Comparison of ENCODE assay signal across 18 cellular contexts in genomic region chr15:55247766-55248427, GRCh38. TPM values are rescaled to one million over a fixed set of nuclear protein-coding genes. Genes with fewer than 3 reads are reported as not detected.
DNase-seq lines count a peak whose midpoint lies in the region; ATAC-seq lines count a peak whose summit lies in the region.
"Had no signal": no experiment of that assay in that cellular context is flagged by ENCODE, and none has a peak within 500 bp of the region (broad histone marks: within the 10 kb centered on the region; RNA-seq: fewer than 3 reads in every experiment).

No MANE protein-coding gene starts in this region.

- peaks cover 78 to 96% (median 92%) of the 10 kb centered on the region in 3 donors for H3K4me1 Mint-ChIP-seq in CD8-positive, alpha-beta memory T cell
- peaks cover 78% of the 10 kb centered on the region for H3K4me1 Mint-ChIP-seq in activated CD4-positive, alpha-beta memory T cell treated with anti-CD3 and anti-CD28 coated beads, Interleukin-2, amount 10 ng/mL, durations not matched to agents 7 days and 5 days

- no peaks in the 10 kb centered on the region for H3K9me3 ChIP-seq in CD8-positive, alpha-beta memory T cell (ENCODE audit: low read length)
- no peaks in the 10 kb centered on the region for H3K9me3 ChIP-seq in mesenchymal stem cell (ENCODE audit: control insufficient read depth, low read length)
- H3K9me3 ChIP-seq: adrenal gland had no signal

- no peak overlapping the region for H4K91ac ChIP-seq in mesenchymal stem cell (ENCODE audit: low read length)

- H3K4me3 ChIP-seq in CD8-positive, alpha-beta memory T cell (ENCODE audit: low read length): no peak overlapping the region
- no peak overlapping the region for H3K4me3 ChIP-seq in mesenchymal stem cell (ENCODE audit: insufficient read depth in 1 of 2, low read depth in 1 of 2, low read length in 2 of 2)
- H3K4me3 ChIP-seq: adrenal gland had no signal

- POLR2A ChIA-PET in CD8-positive, alpha-beta memory T cell (lab: Charles Lee): interaction anchor here (2.3 kb wide), 1 partner anchor 19 kb away, joined by 5 read pairs; no protein-coding TSS in a partner anchor
- POLR2A ChIA-PET in activated CD4-positive, alpha-beta memory T cell treated with anti-CD3 and anti-CD28 coated beads, Interleukin-2, amount 10 ng/mL, durations not matched to agents 7 days and 5 days (lab: Charles Lee): interaction anchor here (1.3 to 2.0 kb wide), 4 partner anchors 9 to 34 kb away, joined by 4 to 6 read pairs (median 6); no protein-coding TSS in a partner anchor

- peaks cover 3 to 36% (median 12%) of the 10 kb centered on the region in 3 donors for H3K36me3 Mint-ChIP-seq in CD8-positive, alpha-beta memory T cell
- peaks cover 55% of the 10 kb centered on the region for H3K36me3 Mint-ChIP-seq in activated CD4-positive, alpha-beta memory T cell treated with anti-CD3 and anti-CD28 coated beads, Interleukin-2, amount 10 ng/mL, durations not matched to agents 7 days and 5 days (ENCODE audit: low read depth)

- H3K9ac ChIP-seq in mesenchymal stem cell (ENCODE audit: low read length): no peak overlapping the region

- H3K9me3 Mint-ChIP-seq in CD8-positive, alpha-beta memory T cell: no peaks in the 10 kb centered on the region
- H3K9me3 Mint-ChIP-seq in activated CD4-positive, alpha-beta memory T cell treated with anti-CD3 and anti-CD28 coated beads, Interleukin-2, amount 10 ng/mL, durations not matched to agents 7 days and 5 days: no peaks in the 10 kb centered on the region

- H3K27me3 ChIP-seq in CD8-positive, alpha-beta memory T cell (ENCODE audit: insufficient read depth, low read length, poor library complexity, severe bottlenecking): no peaks in the 10 kb centered on the region
- H3K27me3 ChIP-seq in mesenchymal stem cell (ENCODE audit: control insufficient read depth in 1 of 2, insufficient read depth in 1 of 2, low read length in 2 of 2): no peaks in the 10 kb centered on the region
- H3K27me3 ChIP-seq: adrenal gland had no signal

- no peak overlapping the region for H2BK5ac ChIP-seq in mesenchymal stem cell (ENCODE audit: low read depth, low read length, poor library complexity, severe bottlenecking)

- no peak overlapping the region for H3K23ac ChIP-seq in mesenchymal stem cell (ENCODE audit: low read length in 2 of 2)

- H3K4ac ChIP-seq in mesenchymal stem cell (ENCODE audit: low read depth in 1 of 2, low read length in 2 of 2): no peak overlapping the region

- H2BK15ac ChIP-seq in mesenchymal stem cell (ENCODE audit: low read depth, poor library complexity, severe bottlenecking): no peak overlapping the region

- no peak overlapping the region for H3K4me2 ChIP-seq in mesenchymal stem cell (ENCODE audit: low read length, poor library complexity, severe bottlenecking)

- no peak overlapping the region for H2AFZ ChIP-seq in mesenchymal stem cell (ENCODE audit: low read depth, low read length)

- no peak for ATAC-seq in HG03095 (IDR thresholded peaks at IDR 0.05; ENCODE audit: unreplicated experiment)
- no peak for ATAC-seq in HG03442 (IDR thresholded peaks at IDR 0.05; ENCODE audit: unreplicated experiment)

- H3K27ac ChIP-seq in CD8-positive, alpha-beta memory T cell (ENCODE audit: low read depth, low read length): no peak overlapping the region
- H3K27ac ChIP-seq in mesenchymal stem cell (ENCODE audit: low read length, poor library complexity, severe bottlenecking): no peak overlapping the region
- H3K27ac ChIP-seq: 22Rv1, WERI-Rb-1 had no signal

- peak overlapping the region in 1 of 2 experiments; percentile 27 for H3K18ac ChIP-seq in mesenchymal stem cell (ENCODE audit: low read depth in 1 of 2, low read length in 2 of 2)

- peaks cover 48% of the 10 kb centered on the region for H3K4me1 ChIP-seq in CD8-positive, alpha-beta memory T cell (ENCODE audit: insufficient read depth, low read length)
- H3K4me1 ChIP-seq in mesenchymal stem cell (ENCODE audit: control insufficient read depth, insufficient read depth, low read depth, low read length): no peaks in the 10 kb centered on the region

- CTCF ChIA-PET in CD8-positive, alpha-beta memory T cell (lab: Charles Lee): interaction anchor here (1.3 kb wide), 1 partner anchor 19 kb away, joined by 3 read pairs; no protein-coding TSS in a partner anchor
- CTCF ChIA-PET in activated CD4-positive, alpha-beta memory T cell treated with anti-CD3 and anti-CD28 coated beads, Interleukin-2, amount 10 ng/mL, durations not matched to agents 7 days and 5 days (lab: Charles Lee): interaction anchor here (1.5 kb wide), 1 partner anchor 12 kb away, joined by 3 read pairs; no protein-coding TSS in a partner anchor

- H2BK12ac ChIP-seq in mesenchymal stem cell (ENCODE audit: low read length in 2 of 2): no peak overlapping the region

- no peak overlapping the region for H3K14ac ChIP-seq in mesenchymal stem cell (ENCODE audit: low read length in 2 of 2)

- peaks cover 19% of the 10 kb centered on the region for H3K79me1 ChIP-seq in mesenchymal stem cell (replicated peaks; ENCODE audit: low read length, poor library complexity, severe bottlenecking)

- H2AK5ac ChIP-seq in mesenchymal stem cell (ENCODE audit: low read length, severe bottlenecking): no peak overlapping the region

- H3K4me3 Mint-ChIP-seq in CD8-positive, alpha-beta memory T cell: peak overlapping the region; percentile 29 to 89 (median 60)
- H3K4me3 Mint-ChIP-seq in activated CD4-positive, alpha-beta memory T cell treated with anti-CD3 and anti-CD28 coated beads, Interleukin-2, amount 10 ng/mL, durations not matched to agents 7 days and 5 days: no peak overlapping the region

- H2BK120ac ChIP-seq in mesenchymal stem cell (ENCODE audit: low read depth, low read length): no peak overlapping the region

- H3K27me3 Mint-ChIP-seq in CD8-positive, alpha-beta memory T cell: no peaks in the 10 kb centered on the region
- H3K27me3 Mint-ChIP-seq in activated CD4-positive, alpha-beta memory T cell treated with anti-CD3 and anti-CD28 coated beads, Interleukin-2, amount 10 ng/mL, durations not matched to agents 7 days and 5 days: no peaks in the 10 kb centered on the region

- no peaks in the 10 kb centered on the region for H3K36me3 ChIP-seq in CD8-positive, alpha-beta memory T cell (ENCODE audit: insufficient read depth, low read length)
- H3K36me3 ChIP-seq in mesenchymal stem cell (ENCODE audit: control insufficient read depth in 1 of 2, insufficient read depth in 2 of 2, low read depth in 1 of 2, low read length in 2 of 2): peaks cover 0 to 3% of the 10 kb centered on the region in 2 experiments
- H3K36me3 ChIP-seq: adrenal gland, WERI-Rb-1 had no signal

- peak overlapping the region; percentile 40 for H4K8ac ChIP-seq in mesenchymal stem cell (ENCODE audit: low read length)

- DNase-seq in NK-92 treated with Interleukin-12 subunit alpha and Interleukin-12 subunit beta, amount 100 ng/mL, for 24 hours (lab: John Stamatoyannopoulos, UW): peak; percentile 76
- DNase-seq in NK-92 (lab: John Stamatoyannopoulos, UW; ENCODE audit: unreplicated experiment) (no peak), mesenchymal stem cell (peak; percentile 18)
- DNase-seq in CD8-positive, alpha-beta memory T cell: peak in 1 of 5 donors; percentile 42
- DNase-seq in activated CD4-positive, alpha-beta memory T cell treated with anti-CD3 and anti-CD28 coated beads, Interleukin-2, amount 10 ng/mL, durations not matched to agents 7 days and 5 days: no peak
- DNase-seq in stimulated activated CD4-positive, alpha-beta T cell treated with anti-CD3 and anti-CD28 coated beads, Interleukin-4, amount 100 ng/mL, for 24 hours: no peak
- DNase-seq: activated CD8-positive, alpha-beta memory T cell treated with anti-CD3 and anti-CD28 coated beads, Interleukin-2, amount 50 U/mL, for 48 hours; cerebellar nuclear complex; EL; NCI-H1092; NCI-H2171; nucleus accumbens; stimulated activated naive CD4-positive, alpha-beta T cell treated with Interleukin-2 at 50 U/mL for 16 hours; WERI-Rb-1 had no signal

- WGBS in mesenchymal stem cell: 85% methylated on average over 7 of the region's 7 CpGs

- peak overlapping the region; percentile 76 to 96 (median 90) for H3K27ac Mint-ChIP-seq in CD8-positive, alpha-beta memory T cell
- H3K27ac Mint-ChIP-seq in activated CD4-positive, alpha-beta memory T cell treated with anti-CD3 and anti-CD28 coated beads, Interleukin-2, amount 10 ng/mL, durations not matched to agents 7 days and 5 days: peak overlapping the region; percentile 54

RNA-seq across cellular contexts. Expression of gene RAB27A, which starts 41.7 kb away (rescaled TPM):
- total RNA-seq in CD8-positive, alpha-beta memory T cell: 100 to 1,000 TPM; 187 to 195 TPM
- polyA plus RNA-seq in CD8-positive, alpha-beta memory T cell: 132 TPM
- 10 to 100 TPM; 99.0 to 99.9 TPM for total RNA-seq in activated CD4-positive, alpha-beta memory T cell treated with anti-CD3 and anti-CD28 coated beads, Interleukin-2, amount 10 ng/mL, durations not matched to agents 7 days and 5 days
- 22.8 TPM for polyA plus RNA-seq in mesenchymal stem cell (2013, experiment 1 of 2)
- 24.9 TPM for polyA plus RNA-seq in mesenchymal stem cell (2013, experiment 2 of 2)

RNA-seq across cellular contexts. Expression of gene RSL24D1, which starts 51.2 kb away (rescaled TPM):
- 100 to 1,000 TPM; 145 to 154 TPM for total RNA-seq in CD8-positive, alpha-beta memory T cell
- polyA plus RNA-seq in CD8-positive, alpha-beta memory T cell: 84.9 TPM
- total RNA-seq in activated CD4-positive, alpha-beta memory T cell treated with anti-CD3 and anti-CD28 coated beads, Interleukin-2, amount 10 ng/mL, durations not matched to agents 7 days and 5 days: 100 to 1,000 TPM; 107 to 111 TPM
- 65.7 TPM for polyA plus RNA-seq in mesenchymal stem cell (2013, experiment 1 of 2)
- 67.0 TPM for polyA plus RNA-seq in mesenchymal stem cell (2013, experiment 2 of 2)

Comparison
In these comparisons a context has a peak if more than half of its experiments do, and no peak if none do; other contexts are left out.
1. DNase-seq: peak in NK-92 treated with Interleukin-12 subunit alpha and Interleukin-12 subunit beta, amount 100 ng/mL, for 24 hours (single experiment) and mesenchymal stem cell (single experiment); none in NK-92 (single experiment), activated CD4-positive, alpha-beta memory T cell treated with anti-CD3 and anti-CD28 coated beads, Interleukin-2, amount 10 ng/mL, durations not matched to agents 7 days and 5 days (single experiment) and stimulated activated CD4-positive, alpha-beta T cell treated with anti-CD3 and anti-CD28 coated beads, Interleukin-4, amount 100 ng/mL, for 24 hours (single experiment).